Comparison of ENCODE assay signal across 18 cellular contexts in the genomic region with DNA sequence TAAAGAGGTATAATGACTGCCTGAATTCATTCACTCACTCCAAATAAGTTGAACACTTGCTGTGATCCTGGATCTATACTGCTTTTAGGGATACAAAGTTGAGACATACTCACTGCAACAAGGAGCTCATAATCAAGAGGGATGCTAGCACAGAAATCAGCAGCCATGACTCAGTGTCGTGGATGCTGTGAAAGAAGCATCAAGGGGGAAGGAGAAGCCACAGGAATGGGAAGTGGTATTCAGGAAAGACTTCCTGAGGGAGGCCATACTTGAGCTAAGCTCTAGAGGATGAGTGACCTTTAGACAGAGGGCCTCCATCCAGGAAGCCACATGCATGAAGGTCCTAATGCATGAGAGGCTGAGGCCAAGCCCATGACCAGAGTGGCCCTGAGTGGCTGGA.
DNase-seq lines count a peak whose midpoint lies in the region; TF ChIP-seq lines count a peak whose summit lies in the region.
"Had no signal": no experiment of that assay in that cellular context is flagged by ENCODE, and none has a peak within 500 bp of the region (broad histone marks: within the 10 kb centered on the region; RNA-seq: fewer than 3 reads in every experiment).

No MANE protein-coding gene starts in this region.

- H3K36me3 ChIP-seq in mesenchymal stem cell (ENCODE audit: control insufficient read depth in 1 of 2, insufficient read depth in 2 of 2, low read depth in 1 of 2, low read length in 2 of 2) = no peaks in the 10 kb centered on the region
- no peaks in the 10 kb centered on the region for H3K36me3 ChIP-seq in HAP-1 (replicated peaks)

- no peak overlapping the region for H3K14ac ChIP-seq in mesenchymal stem cell (ENCODE audit: low read length in 2 of 2)

- H3K4me1 ChIP-seq in mesenchymal stem cell (ENCODE audit: control insufficient read depth, insufficient read depth, low read depth, low read length) (no peaks in the 10 kb centered on the region), HAP-1 (no peaks in the 10 kb centered on the region)

- no peak for TF ChIP-seq CTCF in astrocyte of the spinal cord (IDR thresholded peaks at IDR 0.05; ENCODE audit: low read depth, low read length)

- no peak overlapping the region for H3K23ac ChIP-seq in mesenchymal stem cell (ENCODE audit: low read length in 2 of 2)

- in situ Hi-C loops in astrocyte of the spinal cord (cut with HindIII; ENCODE audit: low sequenced_read_pairs) = no loop called here
- in situ Hi-C loops in HAP-1 (cut with MboI; ENCODE audit: low sequenced_read_pairs) = no loop called here

- no peak overlapping the region for H2BK12ac ChIP-seq in mesenchymal stem cell (ENCODE audit: low read length in 2 of 2)

- H3K4me2 ChIP-seq in mesenchymal stem cell (ENCODE audit: low read length, poor library complexity, severe bottlenecking) = no peak overlapping the region

- no peak overlapping the region for H4K8ac ChIP-seq in mesenchymal stem cell (ENCODE audit: low read length)

- DNase-seq in AG08395 (ENCODE audit: low spot score) (peak; percentile 30), ELR (ENCODE audit: low read depth) (peak; percentile 12), astrocyte of the spinal cord (ENCODE audit: low read depth, low spot score) (peak; percentile 45), mesenchymal stem cell (peak; percentile 27), HAP-1 (ENCODE audit: low spot score in 2 of 2) (no peak), SIG-M5 treated with dmso at 0.1 percent for 504 hours (lab: John Stamatoyannopoulos, UW; ENCODE audit: unreplicated experiment) (no peak), DMS79 treated with DMSO at 0.1 percent for 48 hours (lab: John Stamatoyannopoulos, UW) (no peak), COLO668 (lab: John Stamatoyannopoulos, UW; ENCODE audit: unreplicated experiment) (no peak)
- DNase-seq: 8988T, GM23248, H9, MV-4-11, NCI-H1105 treated with DMSO at 0.1 percent for 48 hours, NCI-H2029 treated with DMSO at 0.1 percent for 48 hours, NCI-H524 treated with DMSO at 0.1 percent for 48 hours, NCI-H82, OCI-M1, Right ventricle myocardium superior had no signal

- no peak overlapping the region for H4K91ac ChIP-seq in mesenchymal stem cell (ENCODE audit: low read length)

- H3K4me3 ChIP-seq in astrocyte of the spinal cord (ENCODE audit: low read depth, low read length) = no peak overlapping the region
- H3K4me3 ChIP-seq in mesenchymal stem cell (ENCODE audit: insufficient read depth in 1 of 2, low read depth in 1 of 2, low read length in 2 of 2) = no peak overlapping the region
- no peak overlapping the region for H3K4me3 ChIP-seq in HAP-1
- H3K4me3 ChIP-seq: GM23248 had no signal

- H3K9ac ChIP-seq in mesenchymal stem cell (ENCODE audit: low read length) = no peak overlapping the region
- H3K9ac ChIP-seq: GM23248 had no signal

- no peaks in the 10 kb centered on the region for H3K79me1 ChIP-seq in mesenchymal stem cell (replicated peaks; ENCODE audit: low read length, poor library complexity, severe bottlenecking)

- no peak overlapping the region for H2AK5ac ChIP-seq in mesenchymal stem cell (ENCODE audit: low read length, severe bottlenecking)

- H3K27ac ChIP-seq in mesenchymal stem cell (ENCODE audit: low read length, poor library complexity, severe bottlenecking) = no peak overlapping the region
- H3K27ac ChIP-seq: GM23248 had no signal

- H3K4ac ChIP-seq in mesenchymal stem cell (ENCODE audit: low read depth in 1 of 2, low read length in 2 of 2) = no peak overlapping the region

- no peak overlapping the region for H2BK15ac ChIP-seq in mesenchymal stem cell (ENCODE audit: low read depth, poor library complexity, severe bottlenecking)

- H3K9me3 ChIP-seq in mesenchymal stem cell (ENCODE audit: control insufficient read depth, low read length) = no peaks in the 10 kb centered on the region
- H3K9me3 ChIP-seq in HAP-1 = peaks cover 10% of the 10 kb centered on the region

- H3K27me3 ChIP-seq in mesenchymal stem cell (ENCODE audit: control insufficient read depth in 1 of 2, insufficient read depth in 1 of 2, low read length in 2 of 2) (no peaks in the 10 kb centered on the region), HAP-1 (ENCODE audit: low read depth) (peaks cover 2% of the 10 kb centered on the region; the same call in 1 of the 2 replicates)

- H3K18ac ChIP-seq in mesenchymal stem cell (ENCODE audit: low read depth in 1 of 2, low read length in 2 of 2) = no peak overlapping the region

- no peak overlapping the region for H2AFZ ChIP-seq in mesenchymal stem cell (ENCODE audit: low read depth, low read length)
- H2AFZ ChIP-seq: GM23248 had no signal

- H2BK5ac ChIP-seq in mesenchymal stem cell (ENCODE audit: low read depth, low read length, poor library complexity, severe bottlenecking) = no peak overlapping the region

- WGBS in mesenchymal stem cell = 25% methylated on average over 1 of the region's 1 CpG

- no peak overlapping the region for H2BK120ac ChIP-seq in mesenchymal stem cell (ENCODE audit: low read depth, low read length)

Comparison
In these comparisons a context has a peak if more than half of its experiments do, and no peak if none do; other contexts are left out.
1. DNase-seq: peak in AG08395 (single experiment), ELR (single experiment), astrocyte of the spinal cord (single experiment) and mesenchymal stem cell (single experiment); none in HAP-1 (0 of 2), SIG-M5 treated with dmso at 0.1 percent for 504 hours (single experiment), DMS79 treated with DMSO at 0.1 percent for 48 hours (single experiment) and COLO668 (single experiment).